ENCODE assay signal across 12 cellular contexts in the genomic region with DNA sequence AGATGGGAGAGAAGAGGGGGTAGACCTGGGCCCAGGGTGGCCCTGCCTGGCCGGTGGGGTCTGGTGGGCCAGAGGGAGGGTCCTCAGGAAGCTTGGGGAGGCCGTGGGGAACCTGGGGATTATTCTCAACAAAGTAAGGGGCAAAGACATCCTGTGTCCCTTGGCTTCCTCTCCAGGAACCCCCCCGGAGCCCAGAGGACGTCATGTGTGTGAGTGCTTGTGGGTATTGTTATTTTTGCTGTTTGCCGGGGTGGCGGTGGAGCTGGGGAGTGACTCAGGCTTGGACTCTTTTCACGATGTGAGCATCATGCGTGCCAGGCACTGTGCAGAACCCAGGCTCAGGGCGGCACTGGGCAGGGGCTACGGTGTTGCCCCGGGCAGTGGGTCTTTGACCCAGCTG. TPM values are rescaled to one million over a fixed set of nuclear protein-coding genes. Genes with fewer than 3 reads are reported as not detected.
A peak's percentile ranks its signal among the peaks of the same experiment; 100 is the strongest.
DNase-seq lines count a peak whose midpoint lies in the region; ATAC-seq and TF ChIP-seq lines count a peak whose summit lies in the region.
"Had no signal": no experiment of that assay in that cellular context is flagged by ENCODE, and none has a peak within 500 bp of the region (broad histone marks: within the 10 kb centered on the region; RNA-seq: fewer than 3 reads in every experiment).

No MANE protein-coding gene starts in this region.

- H3K27ac ChIP-seq in hepatocyte, result no peak overlapping the region
- peak overlapping the region; percentile 49 for H3K27ac ChIP-seq in psoas muscle
- H3K27ac ChIP-seq in MM.1S (ENCODE audit: low read length), result no peak overlapping the region
- H3K27ac ChIP-seq in substantia nigra (ENCODE audit: low read depth, low read length, poor library complexity, severe bottlenecking), result no peak overlapping the region

- H3K27ac Mint-ChIP-seq in T-helper 17 cell, result no peak overlapping the region
- H3K27ac Mint-ChIP-seq: stimulated activated naive CD8-positive, alpha-beta T cell treated with anti-CD3 and anti-CD28 coated beads, Interleukin-15, amount 100 ng/mL, for 72 hours had no signal

- H3K4me1 Mint-ChIP-seq in T-helper 17 cell, result peaks cover 28% of the 10 kb centered on the region

- no peak for TF ChIP-seq CTCF in hepatocyte (IDR thresholded peaks at IDR 0.05; ENCODE audit: poor library complexity)
- no peak for TF ChIP-seq CTCF in psoas muscle (IDR thresholded peaks at IDR 0.05)
- TF ChIP-seq CTCF in MM.1S (IDR thresholded peaks at IDR 0.05; ENCODE audit: low read length), result no peak

- H3K79me2 ChIP-seq in hepatocyte (no peaks in the 10 kb centered on the region), MM.1S (ENCODE audit: low read length) (no peaks in the 10 kb centered on the region)

- H2AFZ ChIP-seq in hepatocyte, result no peak overlapping the region
- no peak overlapping the region for H2AFZ ChIP-seq in MM.1S (ENCODE audit: low read length)

- no peaks in the 10 kb centered on the region for H3K9me2 ChIP-seq in hepatocyte (replicated peaks; ENCODE audit: insufficient read depth)
- H3K9me2 ChIP-seq in MM.1S (replicated peaks; ENCODE audit: insufficient read depth, low read length), result no peaks in the 10 kb centered on the region

- no peaks in the 10 kb centered on the region for H3K4me1 ChIP-seq in hepatocyte (ENCODE audit: insufficient read depth)
- no peaks in the 10 kb centered on the region for H3K4me1 ChIP-seq in psoas muscle
- no peaks in the 10 kb centered on the region for H3K4me1 ChIP-seq in MM.1S (ENCODE audit: low read length)
- H3K4me1 ChIP-seq: BE2C had no signal

- no peak overlapping the region for H3K4me2 ChIP-seq in hepatocyte
- H3K4me2 ChIP-seq in MM.1S (ENCODE audit: low read depth, low read length), result no peak overlapping the region

- H4K20me1 ChIP-seq in hepatocyte (ENCODE audit: insufficient read depth, poor library complexity, severe bottlenecking) (no peaks in the 10 kb centered on the region), MM.1S (ENCODE audit: insufficient read depth, low read length) (no peaks in the 10 kb centered on the region)

- H3K9ac ChIP-seq in MM.1S (ENCODE audit: low read length), result no peak overlapping the region

- H3K36me3 ChIP-seq in hepatocyte (replicated peaks; ENCODE audit: insufficient read depth, low read depth) (no peaks in the 10 kb centered on the region), psoas muscle (ENCODE audit: insufficient read depth in 1 of 2, low read depth in 1 of 2) (no peaks in the 10 kb centered on the region), MM.1S (replicated peaks; ENCODE audit: insufficient read depth, low read length) (no peaks in the 10 kb centered on the region)
- H3K36me3 ChIP-seq: BE2C had no signal

- peaks cover 14% of the 10 kb centered on the region for H3K36me3 Mint-ChIP-seq in T-helper 17 cell (ENCODE audit: low read depth)

- WGBS in hepatocyte (ENCODE audit: low lambda C conversion rate, missing lambda C conversion rate), result 93% methylated on average over 11 of the region's 11 CpGs
- WGBS in psoas muscle, 3 donors, result 55 to 65% (median 64%) methylated on average over 11 of the region's 11 CpGs

- H3K4me3 ChIP-seq in hepatocyte (no peak overlapping the region), psoas muscle (no peak overlapping the region), MM.1S (ENCODE audit: low read length) (no peak overlapping the region)

- H3K27me3 ChIP-seq in hepatocyte, result peaks cover 14% of the 10 kb centered on the region
- peaks cover 0 to 58% (median 12%) of the 10 kb centered on the region in 3 donors for H3K27me3 ChIP-seq in psoas muscle (ENCODE audit: insufficient read depth in 3 of 3, low read length in 2 of 3)
- peaks cover 69% of the 10 kb centered on the region for H3K27me3 ChIP-seq in MM.1S (replicated peaks; ENCODE audit: insufficient read depth, low read length)

- no peak for ATAC-seq in T-helper 17 cell
- ATAC-seq in psoas muscle, result peak in 2 of 4 donors; percentile 29 to 36
- ATAC-seq: stimulated activated naive CD8-positive, alpha-beta T cell treated with anti-CD3 and anti-CD28 coated beads, Interleukin-15, amount 100 ng/mL, for 72 hours had no signal

- DNase-seq in CD1c-positive myeloid dendritic cell (ENCODE audit: extremely low spot score), result peak; percentile 10
- no peak for DNase-seq in T-helper 17 cell
- peak; percentile 3 for DNase-seq in hepatocyte (ENCODE audit: low spot score)
- no peak for DNase-seq in psoas muscle
- no peak for DNase-seq in MM.1S
- DNase-seq in effector CD8-positive, alpha-beta T cell (lab: John Stamatoyannopoulos, UW), result no peak
- no peak for DNase-seq in superior temporal gyrus (ENCODE audit: extremely low spot score)
- no peak for DNase-seq in substantia nigra (lab: John Stamatoyannopoulos, UW)
- DNase-seq: BE2C; NCI-H187; stimulated activated CD4-positive, alpha-beta T cell treated with anti-CD3 and anti-CD28 coated beads, Interleukin-2, amount 100 ng/mL, for 24 hours; stimulated activated naive CD8-positive, alpha-beta T cell treated with anti-CD3 and anti-CD28 coated beads, Interleukin-15, amount 100 ng/mL, for 72 hours had no signal

- peak overlapping the region; percentile 55 for H3K4me3 Mint-ChIP-seq in T-helper 17 cell

- intact Hi-C loops in psoas muscle (cut with DNase I), result no loop called here

- no peaks in the 10 kb centered on the region for H3F3A ChIP-seq in MM.1S (ENCODE audit: insufficient read depth, low read length)

- peaks cover 59% of the 10 kb centered on the region for H3K27me3 Mint-ChIP-seq in T-helper 17 cell

- H3K9me3 ChIP-seq in T-helper 17 cell (ENCODE audit: control insufficient read depth, low read length, poor library complexity, severe bottlenecking) (no peaks in the 10 kb centered on the region), hepatocyte (ENCODE audit: low read depth) (no peaks in the 10 kb centered on the region), psoas muscle (no peaks in the 10 kb centered on the region), MM.1S (replicated peaks; ENCODE audit: insufficient read depth, low read length) (no peaks in the 10 kb centered on the region)
- H3K9me3 ChIP-seq: BE2C had no signal

RNA-seq across cellular contexts. Expression of a gene that starts 1.0 kb away (rescaled TPM):
- under 1 TPM in 1 of 2 donors, not detected in 1; 0.07 TPM for total RNA-seq in T-helper 17 cell
- 2.4 and 2.9 TPM in 2 replicates for total RNA-seq in hepatocyte
- 1.9 and 2.6 TPM in 2 replicates for polyA plus RNA-seq in hepatocyte
- total RNA-seq in psoas muscle, result 10 to 100 TPM in 3 of 4 donors, 1 to 10 TPM in 1; 7.5 to 16.3 (median 13.5) TPM
- 1 to 10 TPM; 4.2 to 9.3 (median 4.8) TPM for polyA plus RNA-seq in psoas muscle

RNA-seq across cellular contexts. Expression of a gene that starts 43.7 kb away (rescaled TPM):
- total RNA-seq in T-helper 17 cell, result 10 to 100 TPM; 59.4 to 64.0 TPM
- 26.2 and 31.3 TPM in 2 replicates for total RNA-seq in hepatocyte
- 20.6 and 29.2 TPM in 2 replicates for polyA plus RNA-seq in hepatocyte
- total RNA-seq in psoas muscle, result 10 to 100 TPM in 2 of 4 donors, 1 to 10 TPM in 2; 8.8 to 13.6 (median 10.4) TPM
- polyA plus RNA-seq in psoas muscle, result 10 to 100 TPM in 1 of 3 donors, 1 to 10 TPM in 2; 8.3 to 11.7 (median 9.8) TPM

Comparison
In these comparisons a context has a peak if more than half of its experiments do, and no peak if none do; other contexts are left out.
1. DNase-seq: peak in CD1c-positive myeloid dendritic cell (single experiment) and hepatocyte (single experiment); none in T-helper 17 cell (0 of 3), psoas muscle (0 of 2), MM.1S (single experiment), effector CD8-positive, alpha-beta T cell (single experiment), superior temporal gyrus (single experiment) and substantia nigra (0 of 49).